In the genomic region with DNA sequence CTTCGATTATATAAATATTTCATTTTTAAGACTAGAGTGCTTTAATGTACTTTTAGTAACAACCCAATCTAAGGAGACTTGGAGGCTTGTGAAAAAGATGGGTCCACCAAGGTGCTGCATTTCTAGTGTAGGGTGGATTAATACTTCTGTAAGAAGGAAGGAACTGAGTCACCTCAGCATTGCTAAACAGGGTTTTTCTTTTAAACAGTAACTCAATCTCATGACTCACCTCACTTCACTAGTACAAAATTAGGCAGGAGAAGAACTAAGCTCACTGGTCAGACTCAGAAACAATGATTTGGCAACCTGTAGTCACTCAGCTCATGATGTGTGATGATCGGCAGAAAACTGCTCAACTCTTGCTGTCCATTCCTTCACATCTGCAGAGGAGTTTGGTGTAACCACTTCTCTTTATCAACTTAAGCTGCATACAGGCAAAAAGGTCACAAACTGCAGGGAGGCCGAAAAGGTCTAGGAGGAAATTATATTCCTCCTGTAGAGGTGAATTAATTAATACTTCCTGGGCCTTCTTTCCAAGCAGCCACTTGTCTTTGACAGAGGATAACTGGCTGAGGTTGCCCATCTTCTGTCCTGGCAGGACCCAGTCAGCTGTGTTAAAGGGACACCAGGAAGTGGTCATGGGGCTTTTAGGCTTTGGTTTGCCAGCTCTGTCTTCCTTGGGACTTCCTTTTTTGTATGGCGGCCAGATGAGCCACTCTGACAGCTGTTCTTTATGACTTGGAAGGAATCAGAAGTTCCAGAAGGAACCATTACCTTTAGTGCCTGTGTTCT, we compare ENCODE assay signal across 10 cellular contexts.
DNase-seq lines count a peak whose midpoint lies in the region; ATAC-seq and TF ChIP-seq lines count a peak whose summit lies in the region.
"Had no signal": no experiment of that assay in that cellular context is flagged by ENCODE, and none has a peak within 500 bp of the region (broad histone marks: within the 10 kb centered on the region; RNA-seq: fewer than 3 reads in every experiment).

No MANE protein-coding gene starts in this region.

- H3K4me1 Mint-ChIP-seq in CD4-positive, alpha-beta T cell (ENCODE audit: low read depth): peaks cover 26% of the 10 kb centered on the region
- H3K4me1 Mint-ChIP-seq in HFFc6 (ENCODE audit: low read depth): peaks cover 12% of the 10 kb centered on the region

- no peak for ATAC-seq in CD4-positive, alpha-beta T cell (ENCODE audit: poor library complexity)
- ATAC-seq in HG02571 (IDR thresholded peaks at IDR 0.05; ENCODE audit: unreplicated experiment): no peak

- H3K27ac ChIP-seq in CD4-positive, alpha-beta T cell (ENCODE audit: low read depth, low read length): no peak overlapping the region
- H3K27ac ChIP-seq: tibial nerve had no signal

- intact Hi-C loops in CD4-positive, alpha-beta T cell (cut with DNase I, micrococcal nuclease): no loop called here

- H3K27me3 Mint-ChIP-seq in CD4-positive, alpha-beta T cell: no peaks in the 10 kb centered on the region
- no peaks in the 10 kb centered on the region for H3K27me3 Mint-ChIP-seq in HFFc6 (ENCODE audit: insufficient read depth)

- no peak for DNase-seq in CD4-positive, alpha-beta T cell
- peak; percentile 23 for DNase-seq in HFFc6
- DNase-seq in SIG-M5 treated with dmso at 0.1 percent for 504 hours (lab: John Stamatoyannopoulos, UW; ENCODE audit: unreplicated experiment): peak; percentile 38
- DNase-seq in foreskin fibroblast: peak; percentile 28 to 64
- DNase-seq in dedifferentiated amniotic fluid mesenchymal stem cell (ENCODE audit: extremely low spot score): no peak
- DNase-seq in NCI-H748 treated with DMSO at 0.1 percent for 48 hours (lab: John Stamatoyannopoulos, UW): no peak
- no peak for DNase-seq in NCI-H510A (lab: John Stamatoyannopoulos, UW)
- DNase-seq: NCI-H146 had no signal

- POLR2A ChIA-PET in CD4-positive, alpha-beta T cell (lab: Charles Lee): interaction anchor here (2.3 to 4.5 kb wide), 3 partner anchors 18 to 48 kb away, joined by 11 to 24 read pairs (median 11); no protein-coding TSS in a partner anchor

- H3K36me3 Mint-ChIP-seq in CD4-positive, alpha-beta T cell (ENCODE audit: low read depth): no peaks in the 10 kb centered on the region
- H3K36me3 Mint-ChIP-seq in HFFc6 (ENCODE audit: low read depth): no peaks in the 10 kb centered on the region

- H3K27me3 ChIP-seq in CD4-positive, alpha-beta T cell (ENCODE audit: control insufficient read depth, insufficient read depth, low read length): no peaks in the 10 kb centered on the region
- H3K27me3 ChIP-seq: tibial nerve had no signal

- CTCF ChIA-PET in CD4-positive, alpha-beta T cell (lab: Charles Lee): interaction anchor here (0.8 kb wide), 1 partner anchor 9 kb away, joined by 3 read pairs; no protein-coding TSS in a partner anchor

- no peak overlapping the region for H3K4me3 ChIP-seq in foreskin fibroblast (ENCODE audit: low read depth in 1 of 2, low read length in 2 of 2)
- H3K4me3 ChIP-seq: tibial nerve had no signal

- H3K9me3 Mint-ChIP-seq in CD4-positive, alpha-beta T cell: peaks cover 5% of the 10 kb centered on the region
- H3K9me3 Mint-ChIP-seq in HFFc6: no peaks in the 10 kb centered on the region

- TF ChIP-seq CTCF in CD4-positive, alpha-beta T cell (IDR thresholded peaks at IDR 0.05): no peak
- no peak for TF ChIP-seq CTCF in HFFc6 (IDR thresholded peaks at IDR 0.05)
- TF ChIP-seq CTCF in foreskin fibroblast (IDR thresholded peaks at IDR 0.05; ENCODE audit: low read depth, low read length): no peak

- H3K9me3 ChIP-seq in CD4-positive, alpha-beta T cell (ENCODE audit: control insufficient read depth, low read length): peaks cover 10% of the 10 kb centered on the region
- H3K9me3 ChIP-seq: tibial nerve had no signal

- H3K27ac Mint-ChIP-seq in CD4-positive, alpha-beta T cell: peak overlapping the region; percentile 8
- H3K27ac Mint-ChIP-seq in HFFc6: no peak overlapping the region

- no peak overlapping the region for H3K4me3 Mint-ChIP-seq in CD4-positive, alpha-beta T cell
- no peak overlapping the region for H3K4me3 Mint-ChIP-seq in HFFc6

Comparison
In these comparisons a context has a peak if more than half of its experiments do, and no peak if none do; other contexts are left out.
1. DNase-seq: peak in HFFc6 (single experiment), SIG-M5 treated with dmso at 0.1 percent for 504 hours (single experiment) and foreskin fibroblast (2 of 2); none in CD4-positive, alpha-beta T cell (0 of 10), dedifferentiated amniotic fluid mesenchymal stem cell (single experiment), NCI-H748 treated with DMSO at 0.1 percent for 48 hours (single experiment) and NCI-H510A (single experiment).